ENCODE assay signal across 27 cellular contexts in the genomic region with DNA sequence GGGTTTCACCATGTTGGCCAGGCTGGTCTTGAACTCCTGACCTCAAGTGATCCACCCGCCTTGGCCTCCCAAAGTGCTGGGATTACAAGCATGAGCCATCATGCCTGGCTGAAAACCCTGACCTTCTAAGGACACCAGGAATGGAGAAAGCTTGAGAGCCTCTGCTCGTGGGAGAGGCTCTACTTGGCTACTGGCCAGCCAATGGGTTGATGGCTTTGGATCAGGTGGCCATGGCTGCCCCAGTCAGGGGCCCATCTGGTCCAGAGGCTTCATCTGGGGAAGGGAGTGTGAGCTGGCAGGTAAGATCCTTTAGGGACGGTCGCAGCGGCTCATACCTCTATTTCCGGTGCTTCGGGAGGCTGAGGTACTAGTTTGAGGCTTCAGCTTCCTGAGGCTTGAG.
"Had no signal": no experiment of that assay in that cellular context is flagged by ENCODE, and none has a peak within 500 bp of the region (broad histone marks: within the 10 kb centered on the region; RNA-seq: fewer than 3 reads in every experiment).

No MANE protein-coding gene starts in this region.

- H3K27ac ChIP-seq: cardiac muscle cell, colonic mucosa, heart left ventricle, ovary, prostate gland, skin epidermis, thoracic aorta had no signal

- H3K36me3 ChIP-seq: cardiac muscle cell, colonic mucosa, heart left ventricle, ovary, prostate gland, thoracic aorta had no signal

- H3K27me3 ChIP-seq: cardiac muscle cell, colonic mucosa, heart left ventricle, ovary had no signal

- H3K4me1 ChIP-seq: colonic mucosa, prostate gland had no signal

- DNase-seq: activated B cell treated with CpG ODN at 0.5 μM for 24 hours; activated CD4-positive, alpha-beta T cell treated with anti-CD3 and anti-CD28 coated beads for 36 hours; activated CD8-positive, alpha-beta memory T cell treated with anti-CD3 and anti-CD28 coated beads, Interleukin-2, amount 10 ng/mL, durations not matched to agents 7 days and 5 days; activated CD8-positive, alpha-beta T cell treated with anti-CD3 and anti-CD28 coated beads, Interleukin-2, amount 10 ng/mL, durations not matched to agents 7 days and 5 days; activated naive CD4-positive, alpha-beta T cell; activated T-cell treated with anti-CD3 and anti-CD28 coated beads, Interleukin-2, amount 50 U/mL, for 72 hours; aorta; cerebellar nuclear complex; colonic mucosa; effector memory CD4-positive, alpha-beta T cell; erythroblast; foreskin fibroblast; heart left ventricle; hypothalamus; naive B cell; nephron progenitor cell; ovary; retina; stimulated activated CD4-positive, alpha-beta T cell treated with anti-CD3 and anti-CD28 coated beads, Interleukin-12 subunit alpha, Interleukin-12 subunit beta, amount 100 ng/mL, for 4 hours; stimulated activated CD4-positive, alpha-beta T cell treated with anti-CD3 and anti-CD28 coated beads, Interleukin-4, amount 100 ng/mL, for 1 hour; stimulated activated naive CD8-positive, alpha-beta T cell treated with anti-CD3 and anti-CD28 coated beads, Interleukin-15, Interleukin-2, amounts not matched to agents 100 U/mL and 50 U/mL, for 24 hours; T-helper 2 cell; trophoblast cell had no signal

- H3K4me3 ChIP-seq: cardiac muscle cell, colonic mucosa, heart left ventricle, ovary, prostate gland, skin epidermis, thoracic aorta had no signal

- H3K9me3 ChIP-seq: colonic mucosa, heart left ventricle, ovary, prostate gland, thoracic aorta had no signal
